Comparison of ENCODE assay signal across 1 cellular context in the genomic region with DNA sequence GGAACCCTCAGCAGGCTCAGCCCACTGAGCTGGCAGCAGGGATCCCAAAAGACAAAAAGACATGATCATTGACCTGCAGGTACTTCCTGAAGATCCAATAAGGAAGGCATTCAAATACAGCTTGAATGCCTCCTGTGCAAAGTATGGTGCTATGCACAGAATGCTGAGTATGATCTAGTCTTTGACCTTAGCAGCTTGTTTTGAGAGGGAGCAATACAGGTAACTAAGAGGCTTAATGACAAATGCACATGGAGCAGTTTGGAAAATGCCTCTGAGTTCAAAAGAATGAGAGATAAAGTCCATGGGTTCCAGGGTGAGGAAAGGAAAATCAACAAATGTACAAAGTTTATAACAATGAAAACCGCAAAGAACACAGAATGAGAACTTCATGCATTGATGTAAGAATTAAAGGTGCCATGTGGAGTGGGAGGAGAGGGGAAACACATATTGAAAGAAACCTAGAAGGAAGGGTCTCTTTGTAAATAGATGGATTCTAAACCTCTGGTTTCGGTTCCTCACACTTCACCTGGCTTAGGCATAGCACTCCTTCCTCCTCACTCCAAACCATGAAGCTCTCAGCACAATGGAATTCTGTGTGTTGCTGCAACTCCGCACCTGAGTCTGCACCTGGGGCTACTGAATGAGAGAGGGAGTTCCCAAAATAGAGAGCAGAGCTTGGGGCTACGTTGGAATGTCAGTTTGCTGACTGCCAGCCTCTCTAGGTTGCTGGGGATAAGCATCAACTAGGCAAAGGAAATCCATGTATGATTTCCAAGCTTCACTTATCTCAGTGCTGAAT.
TF ChIP-seq lines count a peak whose summit lies in the region.

No MANE protein-coding gene starts in this region.

TF ChIP-seq in GM23338, 12 proteins besides CTCF, POLR2A, EP300 and RAD21 (continued from another document):
- TF ChIP-seq ZNF462 (CRISPR knock-in tag; IDR thresholded peaks at IDR 0.05), result 0 out of 2 replicates have a peak, but pooled peaks have one; percentile 4
